Comparison of ENCODE assay signal across 14 cellular contexts in the genomic region with DNA sequence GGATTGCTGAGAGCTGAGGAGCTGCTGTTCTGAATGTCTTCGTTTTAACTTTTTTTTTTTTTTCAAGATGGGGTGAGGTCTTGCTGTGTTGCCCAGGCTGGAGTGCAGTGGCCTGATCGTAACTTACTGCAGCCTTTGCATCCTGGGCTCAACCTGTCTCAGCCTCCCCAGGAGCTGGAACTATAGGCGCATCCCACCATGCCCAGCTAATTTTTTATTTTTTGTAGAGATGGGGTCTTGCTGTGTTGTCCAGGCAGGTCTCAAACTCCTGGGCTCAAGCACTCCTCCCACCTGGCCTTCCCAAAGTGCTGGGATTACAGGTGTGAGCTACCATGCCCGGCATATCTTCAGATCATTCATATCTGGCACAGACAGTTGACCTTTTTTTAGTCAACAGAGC. TPM values are rescaled to one million over a fixed set of nuclear protein-coding genes. Genes with fewer than 3 reads are reported as not detected.
DNase-seq lines count a peak whose midpoint lies in the region; ATAC-seq and TF ChIP-seq lines count a peak whose summit lies in the region.
"Had no signal": no experiment of that assay in that cellular context is flagged by ENCODE, and none has a peak within 500 bp of the region (broad histone marks: within the 10 kb centered on the region; RNA-seq: fewer than 3 reads in every experiment).

No MANE protein-coding gene starts in this region.

- no TSS peak for BruUV-seq in Calu3 (replicated peaks; lab: Mats Ljungman, UMichigan)

- H3K9me3 Mint-ChIP-seq in Calu3 (ENCODE audit: low read depth, unreplicated experiment), result no peaks in the 10 kb centered on the region
- H3K9me3 Mint-ChIP-seq in WTC11, result no peaks in the 10 kb centered on the region
- no peaks in the 10 kb centered on the region for H3K9me3 Mint-ChIP-seq in stimulated activated naive CD8-positive, alpha-beta T cell treated with anti-CD3 and anti-CD28 coated beads, Interleukin-15, amount 100 ng/mL, for 72 hours
- H3K9me3 Mint-ChIP-seq: CD4-positive, CD25-positive, alpha-beta regulatory T cell; effector memory CD8-positive, alpha-beta T cell; naive B cell had no signal

- peak overlapping the region; percentile 92 for H3K27ac ChIP-seq in foreskin keratinocyte
- no peak overlapping the region for H3K27ac ChIP-seq in substantia nigra (ENCODE audit: low read depth, low read length, poor library complexity, severe bottlenecking)

- peaks cover 82% of the 10 kb centered on the region for H3K4me1 Mint-ChIP-seq in Calu3 (ENCODE audit: low read depth, unreplicated experiment)
- peaks cover 48% of the 10 kb centered on the region for H3K4me1 Mint-ChIP-seq in WTC11
- no peaks in the 10 kb centered on the region for H3K4me1 Mint-ChIP-seq in stimulated activated naive CD8-positive, alpha-beta T cell treated with anti-CD3 and anti-CD28 coated beads, Interleukin-15, amount 100 ng/mL, for 72 hours
- H3K4me1 Mint-ChIP-seq: CD4-positive, CD25-positive, alpha-beta regulatory T cell had no signal

- H3K4me3 ChIP-seq in skeletal muscle cell (ENCODE audit: low read depth, low read length), result peak overlapping the region; percentile 13

- H3K27ac Mint-ChIP-seq in Calu3 (ENCODE audit: unreplicated experiment) (peak overlapping the region; percentile 82), WTC11 (no peak overlapping the region)
- no peak overlapping the region for H3K27ac Mint-ChIP-seq in stimulated activated naive CD8-positive, alpha-beta T cell treated with anti-CD3 and anti-CD28 coated beads, Interleukin-15, amount 100 ng/mL, for 72 hours
- H3K27ac Mint-ChIP-seq: CD4-positive, CD25-positive, alpha-beta regulatory T cell; effector memory CD8-positive, alpha-beta T cell had no signal

- CTCF ChIA-PET in Calu3 (lab: Charles Lee) (interaction anchor here (1.0 to 2.4 kb wide), 5 partner anchors 27 to 154 kb away, joined by 3 to 8 read pairs (median 4); no protein-coding TSS in a partner anchor), WTC11 (lab: Charles Lee) (no interaction called here)

- H3K27me3 ChIP-seq in foreskin keratinocyte, result no peaks in the 10 kb centered on the region

- H3K36me3 Mint-ChIP-seq in Calu3 (ENCODE audit: insufficient read depth, unreplicated experiment) (peaks cover 10% of the 10 kb centered on the region), WTC11 (no peaks in the 10 kb centered on the region)
- H3K36me3 Mint-ChIP-seq: CD4-positive, CD25-positive, alpha-beta regulatory T cell; naive B cell had no signal

- intact Hi-C loops in Calu3 (cut with micrococcal nuclease; ENCODE audit: unreplicated experiment), result loop anchor here (2.0 to 5.0 kb wide), 3 partner anchors 15 to 152 kb away; no protein-coding TSS in a partner anchor

- POLR2A ChIA-PET in WTC11 (lab: Charles Lee), result no interaction called here

- H3K4me3 Mint-ChIP-seq in Calu3 (ENCODE audit: low read depth, unreplicated experiment) (peak overlapping the region; percentile 62), WTC11 (no peak overlapping the region)
- no peak overlapping the region for H3K4me3 Mint-ChIP-seq in stimulated activated naive CD8-positive, alpha-beta T cell treated with anti-CD3 and anti-CD28 coated beads, Interleukin-15, amount 100 ng/mL, for 72 hours
- H3K4me3 Mint-ChIP-seq: CD4-positive, CD25-positive, alpha-beta regulatory T cell; effector memory CD8-positive, alpha-beta T cell had no signal

- H3K4me1 ChIP-seq in foreskin keratinocyte, result peaks cover 70% of the 10 kb centered on the region

- no peak for DNase-seq in Calu3
- no peak for DNase-seq in WTC11 (ENCODE audit: low spot score)
- no peak for DNase-seq in foreskin keratinocyte
- DNase-seq in skeletal muscle cell (ENCODE audit: low read depth), result no peak
- DNase-seq in stimulated activated naive CD8-positive, alpha-beta T cell treated with anti-CD3 and anti-CD28 coated beads, Interleukin-15, amount 100 ng/mL, for 72 hours, result no peak
- no peak for DNase-seq in substantia nigra (lab: John Stamatoyannopoulos, UW)
- DNase-seq: activated CD8-positive, alpha-beta memory T cell treated with anti-CD3 and anti-CD28 coated beads, Interleukin-2, amount 50 U/mL, for 4 hours; CD4-positive, CD25-positive, alpha-beta regulatory T cell; effector memory CD8-positive, alpha-beta T cell; naive B cell; NCI-H446 treated with DMSO at 0.1 percent for 48 hours; stimulated activated CD4-positive, alpha-beta T cell treated with anti-CD3 and anti-CD28 coated beads, Interleukin-12 subunit alpha, Interleukin-12 subunit beta, amount 100 ng/mL, for 4 hours had no signal

- H3K27me3 Mint-ChIP-seq in Calu3 (ENCODE audit: unreplicated experiment) (no peaks in the 10 kb centered on the region), WTC11 (ENCODE audit: low read depth) (no peaks in the 10 kb centered on the region)
- H3K27me3 Mint-ChIP-seq in stimulated activated naive CD8-positive, alpha-beta T cell treated with anti-CD3 and anti-CD28 coated beads, Interleukin-15, amount 100 ng/mL, for 72 hours, result no peaks in the 10 kb centered on the region
- H3K27me3 Mint-ChIP-seq: naive B cell had no signal

- ATAC-seq in WTC11, result no peak
- ATAC-seq in foreskin keratinocyte, result peak; percentile 2
- no peak for ATAC-seq in stimulated activated naive CD8-positive, alpha-beta T cell treated with anti-CD3 and anti-CD28 coated beads, Interleukin-15, amount 100 ng/mL, for 72 hours
- no peak for ATAC-seq in GM19397 (IDR thresholded peaks at IDR 0.05; ENCODE audit: unreplicated experiment)
- ATAC-seq in HG02840 (IDR thresholded peaks at IDR 0.05; ENCODE audit: low FRiP score, unreplicated experiment), result no peak
- ATAC-seq: effector memory CD8-positive, alpha-beta T cell had no signal

- TF ChIP-seq CTCF in Calu3 (IDR thresholded peaks at IDR 0.05; ENCODE audit: unreplicated experiment) (no peak), WTC11 (IDR thresholded peaks at IDR 0.05) (no peak), foreskin keratinocyte (conservative IDR thresholded peaks at IDR 0.05) (no peak)

TF ChIP-seq in WTC11, 78 proteins besides CTCF, POLR2A, EP300 and RAD21:
- TF ChIP-seq ZNF121 (CRISPR knock-in tag; IDR thresholded peaks at IDR 0.05) (peak; percentile 45), ZNF219 (CRISPR knock-in tag; IDR thresholded peaks at IDR 0.05; ENCODE audit: borderline replicate concordance) (no peak)

RNA-seq across cellular contexts. Expression of a gene that starts 46.5 kb away (rescaled TPM):
- total RNA-seq in Calu3 (2022), result 150 and 183 TPM in 2 replicates
- total RNA-seq in WTC11 (2021), result 69.2 to 88.8 TPM (median 73.5 TPM) in 3 replicates
- total RNA-seq in foreskin keratinocyte, result 73.7 and 95.9 TPM in 2 replicates
- polyA plus RNA-seq in foreskin keratinocyte, result 18.1 and 18.4 TPM in 2 replicates
